ENCODE assay signal across 8 cellular contexts in the genomic region with DNA sequence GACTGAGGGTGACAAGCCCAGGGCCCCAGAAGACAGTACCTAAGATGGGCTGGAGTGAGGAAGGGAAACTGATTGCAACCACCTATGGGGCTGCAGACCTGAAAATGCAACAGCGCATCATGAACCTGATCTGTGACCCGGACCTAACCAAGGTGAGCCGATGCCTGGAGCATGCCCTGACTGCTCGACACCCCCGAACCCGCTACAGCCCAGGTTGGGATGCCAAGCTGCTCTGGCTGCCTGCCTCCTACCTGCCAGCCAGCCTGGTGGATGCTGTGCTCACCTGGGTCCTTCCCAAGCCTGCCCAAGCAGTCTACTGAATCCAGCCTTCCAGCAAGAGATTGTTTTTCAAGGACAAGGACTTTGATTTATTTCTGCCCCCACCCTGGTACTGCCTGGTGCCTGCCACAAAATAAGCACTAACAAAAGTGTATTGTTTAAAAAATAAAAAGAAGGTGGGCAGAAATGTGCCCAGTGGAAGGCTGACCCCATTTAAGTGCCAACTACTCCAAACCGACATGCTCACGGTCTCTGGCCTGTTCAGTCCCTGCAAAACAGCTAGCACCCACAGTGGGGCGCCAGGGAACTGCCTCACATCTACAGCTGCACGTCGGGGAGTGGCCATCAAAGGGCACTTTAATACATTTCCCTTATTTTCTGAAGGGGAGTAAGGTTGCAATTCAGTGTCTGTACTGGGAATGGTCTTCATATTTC. TPM values are rescaled to one million over a fixed set of nuclear protein-coding genes. Genes with fewer than 3 reads are reported as not detected.
DNase-seq lines count a peak whose midpoint lies in the region; ATAC-seq and TF ChIP-seq lines count a peak whose summit lies in the region.

No MANE protein-coding gene starts in this region.

- intact Hi-C loops in upper lobe of right lung (cut with DNase I) = no loop called here

- H3K4me3 Mint-ChIP-seq in neural crest cell = peak overlapping the region; percentile 80

- no peaks in the 10 kb centered on the region for H3K9me3 ChIP-seq in BE2C
- H3K9me3 ChIP-seq in upper lobe of right lung = no peaks in the 10 kb centered on the region

- TF ChIP-seq CTCF in BE2C (IDR thresholded peaks at IDR 0.05; ENCODE audit: low read depth, low read length) = peak; percentile 80
- peak; percentile 64 for TF ChIP-seq CTCF in neural crest cell (conservative IDR thresholded peaks at IDR 0.05)
- TF ChIP-seq CTCF in upper lobe of right lung (IDR thresholded peaks at IDR 0.05) = peak; percentile 56

- H3K4me1 Mint-ChIP-seq in neural crest cell = peaks cover 33% of the 10 kb centered on the region

- H3K4me3 ChIP-seq in BE2C (ENCODE audit: low read depth, low read length) = no peak overlapping the region
- no peak overlapping the region for H3K4me3 ChIP-seq in upper lobe of right lung

- peaks cover 8% of the 10 kb centered on the region for H3K36me3 Mint-ChIP-seq in neural crest cell (ENCODE audit: low read depth)

- DNase-seq in BE2C (peak; percentile 81), H4 (ENCODE audit: low spot score) (peak; percentile 66), NCI-H82 (lab: John Stamatoyannopoulos, UW) (peak; percentile 69), fibroblast of gingiva (ENCODE audit: low read depth) (peak; percentile 77), neural crest cell (ENCODE audit: low read depth, low spot score) (peak; percentile 59), upper lobe of right lung (peak; percentile 79)
- DNase-seq in activated CD8-positive, alpha-beta memory T cell treated with anti-CD3 and anti-CD28 coated beads, Interleukin-2, amount 50 U/mL, for 48 hours = peak; percentile 83

- no peaks in the 10 kb centered on the region for H3K27me3 ChIP-seq in BE2C
- H3K27me3 ChIP-seq in upper lobe of right lung = no peaks in the 10 kb centered on the region

- H3K27ac Mint-ChIP-seq in neural crest cell (ENCODE audit: unreplicated experiment) = no peak overlapping the region

- H3K36me3 ChIP-seq in BE2C = peaks cover 18% of the 10 kb centered on the region
- peaks cover 54% of the 10 kb centered on the region for H3K36me3 ChIP-seq in upper lobe of right lung

- H3K9me3 Mint-ChIP-seq in neural crest cell = no peaks in the 10 kb centered on the region

- no peak overlapping the region for H3K27ac ChIP-seq in upper lobe of right lung

- ATAC-seq in upper lobe of right lung (no peak), HG03460 (IDR thresholded peaks at IDR 0.05; ENCODE audit: unreplicated experiment) (no peak)

- H3K4me1 ChIP-seq in BE2C = no peaks in the 10 kb centered on the region; the same call in none of the 2 replicates
- H3K4me1 ChIP-seq in upper lobe of right lung = peaks cover 50% of the 10 kb centered on the region

- no peaks in the 10 kb centered on the region for H3K27me3 Mint-ChIP-seq in neural crest cell (ENCODE audit: low read depth)

RNA-seq across cellular contexts. Expression of gene RDH5, which starts 4.2 kb away (rescaled TPM):
- 2.2 TPM for polyA plus RNA-seq in BE2C (2012; ENCODE audit: insufficient read depth, insufficient read length, low read depth)
- total RNA-seq in H4 (2014; rRNA removed; shearing (Covaris generic)) = 0.49 and 0.81 TPM in 2 replicates
- 10.4 and 14.2 TPM in 2 replicates for total RNA-seq in neural crest cell
- total RNA-seq in upper lobe of right lung = 6.0 TPM

RNA-seq across cellular contexts. Expression of gene CD63, which starts 4.4 kb away (rescaled TPM):
- 1,347 TPM for polyA plus RNA-seq in BE2C (2012; ENCODE audit: insufficient read depth, insufficient read length, low read depth)
- 1,118 and 1,197 TPM in 2 replicates for total RNA-seq in H4 (2014; rRNA removed; shearing (Covaris generic))
- total RNA-seq in neural crest cell = 535 and 560 TPM in 2 replicates
- total RNA-seq in upper lobe of right lung = 1,158 TPM

RNA-seq across cellular contexts. Expression of gene BLOC1S1, which starts 8.5 kb away (rescaled TPM):
- 146 TPM for polyA plus RNA-seq in BE2C (2012; ENCODE audit: insufficient read depth, insufficient read length, low read depth)
- total RNA-seq in H4 (2014; rRNA removed; shearing (Covaris generic)) = 116 and 160 TPM in 2 replicates
- 105 and 111 TPM in 2 replicates for total RNA-seq in neural crest cell
- 129 TPM for total RNA-seq in upper lobe of right lung

RNA-seq across cellular contexts. Expression of gene ITGA7, which starts 16.7 kb away (rescaled TPM):
- 3.1 TPM for polyA plus RNA-seq in BE2C (2012; ENCODE audit: insufficient read depth, insufficient read length, low read depth)
- 0.88 and 1.2 TPM in 2 replicates for total RNA-seq in H4 (2014; rRNA removed; shearing (Covaris generic))
- 57.9 and 63.7 TPM in 2 replicates for total RNA-seq in neural crest cell
- 14.7 TPM for total RNA-seq in upper lobe of right lung

RNA-seq across cellular contexts. Expression of gene GDF11, which starts 18.5 kb away (rescaled TPM):
- 111 TPM for polyA plus RNA-seq in BE2C (2012; ENCODE audit: insufficient read depth, insufficient read length, low read depth)
- total RNA-seq in H4 (2014; rRNA removed; shearing (Covaris generic)) = 7.7 and 8.4 TPM in 2 replicates
- total RNA-seq in neural crest cell (66.6 and 67.0 TPM in 2 replicates), upper lobe of right lung (5.8 TPM)
